ENCODE assay signal across 12 cellular contexts in genomic region chr7:143384741-143385631, GRCh38. TPM values are rescaled to one million over a fixed set of nuclear protein-coding genes. Genes with fewer than 3 reads are reported as not detected.
A peak's percentile ranks its signal among the peaks of the same experiment; 100 is the strongest.
DNase-seq lines count a peak whose midpoint lies in the region; FAIRE-seq and TF ChIP-seq lines count a peak whose summit lies in the region.
"Had no signal": no experiment of that assay in that cellular context is flagged by ENCODE, and none has a peak within 500 bp of the region (broad histone marks: within the 10 kb centered on the region; RNA-seq: fewer than 3 reads in every experiment).

No MANE protein-coding gene starts in this region.

- H3K4me1 ChIP-seq in GM23248 (ENCODE audit: insufficient read depth) = peaks cover 28% of the 10 kb centered on the region
- H3K4me1 ChIP-seq in right atrium auricular region = peaks cover 0 to 81% of the 10 kb centered on the region in 2 donors

- no peaks in the 10 kb centered on the region for H3K27me3 ChIP-seq in GM23248 (replicated peaks; ENCODE audit: insufficient read depth)
- H3K27me3 ChIP-seq in right atrium auricular region = no peaks in the 10 kb centered on the region
- H3K27me3 ChIP-seq: MG63 had no signal

- H3K27ac ChIP-seq in GM23248 (peak overlapping the region; percentile 53), right atrium auricular region (peak overlapping the region; percentile 96 to 99), skin epidermis (peak overlapping the region in 12 of 21 experiments; percentile 13 to 100 (median 39))

- no peak overlapping the region for H2AFZ ChIP-seq in GM23248

- no peak for FAIRE-seq in RCC 7860 (lab: Jason Lieb, UNC)

- H3K9me2 ChIP-seq in GM23248 (ENCODE audit: insufficient read depth) = no peaks in the 10 kb centered on the region

- no peak for TF ChIP-seq CTCF in right atrium auricular region (IDR thresholded peaks at IDR 0.05)

- peaks cover 77% of the 10 kb centered on the region for H3K79me2 ChIP-seq in GM23248 (ENCODE audit: insufficient read depth)

- WGBS in GM23248 (ENCODE audit: low coverage in 1 of 2, low lambda C conversion rate in 2 of 2, missing lambda C conversion rate in 2 of 2), 2 experiments = 63 to 66% methylated on average over 14 of the region's 14 CpGs

- H3K4me3 ChIP-seq in GM23248 (peak overlapping the region; percentile 98), right atrium auricular region (peak overlapping the region in 1 of 2 donors; percentile 23), skin epidermis (peak overlapping the region in 4 of 7 experiments; percentile 7 to 98 (median 42))
- H3K4me3 ChIP-seq: MG63 had no signal

- peaks cover 17% of the 10 kb centered on the region; the same call in 1 of the 2 replicates for H3K36me3 ChIP-seq in GM23248 (ENCODE audit: low read depth)
- peaks cover 42% of the 10 kb centered on the region for H3K36me3 ChIP-seq in right atrium auricular region

- peak overlapping the region; percentile 99 for H3K4me2 ChIP-seq in GM23248 (ENCODE audit: unreplicated experiment)

- peaks cover 65% of the 10 kb centered on the region for H3F3A ChIP-seq in GM23248 (ENCODE audit: insufficient read depth)

- in situ Hi-C loops in GM23248 (cut with MboI) = no loop called here

- H3K9me3 ChIP-seq in GM23248 (ENCODE audit: low read depth) (no peaks in the 10 kb centered on the region), right atrium auricular region (no peaks in the 10 kb centered on the region)
- H3K9me3 ChIP-seq: MG63 had no signal

- peaks cover 25% of the 10 kb centered on the region for H4K20me1 ChIP-seq in GM23248 (ENCODE audit: insufficient read depth)

- peak overlapping the region; percentile 98 for H3K9ac ChIP-seq in GM23248

- DNase-seq in GM23248 (peak; percentile 42), amniotic epithelial cell (ENCODE audit: low read depth) (peak; percentile 95), right atrium auricular region (ENCODE audit: low spot score) (peak; percentile 64), NCI-H2081 (lab: John Stamatoyannopoulos, UW) (no peak), RCC 7860 (ENCODE audit: low spot score) (no peak), GM03348 (ENCODE audit: low spot score) (no peak)
- no peak for DNase-seq in activated naive CD4-positive, alpha-beta T cell treated with anti-CD3 and anti-CD28 coated beads, Interleukin-2, amount 50 U/mL, for 16 hours
- DNase-seq: activated CD8-positive, alpha-beta memory T cell treated with anti-CD3 and anti-CD28 coated beads for 24 hours; MG63; stimulated activated CD4-positive, alpha-beta T cell treated with anti-CD3 and anti-CD28 coated beads, Interleukin-15, amount 100 ng/mL, for 24 hours had no signal

RNA-seq across cellular contexts. Expression of gene ZYX, which starts 3.8 kb away (rescaled TPM):
- total RNA-seq in GM23248 (2014; rRNA removed; shearing (Covaris generic)) = 140 and 148 TPM in 2 replicates
- polyA plus RNA-seq in GM23248 (2016; fragmentation: Nextera tagmentation; extraction: Ambion mirVana) = 380 and 396 TPM in 2 replicates
- total RNA-seq in right atrium auricular region = 10 to 100 TPM; 48.3 to 93.7 TPM

RNA-seq across cellular contexts. Expression of gene FAM131B, which starts 22.5 kb away (rescaled TPM):
- 3.0 TPM in 2 replicates for total RNA-seq in GM23248 (2014; rRNA removed; shearing (Covaris generic))
- polyA plus RNA-seq in GM23248 (2016; fragmentation: Nextera tagmentation; extraction: Ambion mirVana) = 0.50 and 1.1 TPM in 2 replicates
- total RNA-seq in right atrium auricular region = under 1 TPM; 0.08 to 0.48 TPM

RNA-seq across cellular contexts. Expression of gene EPHA1, which starts 23.7 kb away (rescaled TPM):
- not detected in 2 replicates for total RNA-seq in GM23248 (2014; rRNA removed; shearing (Covaris generic))
- polyA plus RNA-seq in GM23248 (2016; fragmentation: Nextera tagmentation; extraction: Ambion mirVana) = 0.80 and 0.83 TPM in 2 replicates
- total RNA-seq in right atrium auricular region = under 1 TPM in 1 of 2 donors, not detected in 1; 0.71 TPM

RNA-seq across cellular contexts. Expression of gene TAS2R60, which starts 58.3 kb away (rescaled TPM):
- not detected in 2 replicates for total RNA-seq in GM23248 (2014; rRNA removed; shearing (Covaris generic))
- polyA plus RNA-seq in GM23248 (2016; fragmentation: Nextera tagmentation; extraction: Ambion mirVana) = not detected in 2 replicates
- not detected for total RNA-seq in right atrium auricular region
- polyA plus RNA-seq: immature natural killer cell had no signal

Comparison
In these comparisons a context has a peak if more than half of its experiments do, and no peak if none do; other contexts are left out.
1. DNase-seq: peak in GM23248 (single experiment), amniotic epithelial cell (single experiment) and right atrium auricular region (single experiment); none in activated naive CD4-positive, alpha-beta T cell treated with anti-CD3 and anti-CD28 coated beads, Interleukin-2, amount 50 U/mL, for 16 hours (single experiment), NCI-H2081 (0 of 2), RCC 7860 (single experiment) and GM03348 (single experiment).
2. H3K27ac ChIP-seq: peak in every context shown above with its lines; median percentile 98 in right atrium auricular region; 53 in GM23248; 39 in skin epidermis.